Comparison of ENCODE assay signal across 1 cellular context in the genomic region with DNA sequence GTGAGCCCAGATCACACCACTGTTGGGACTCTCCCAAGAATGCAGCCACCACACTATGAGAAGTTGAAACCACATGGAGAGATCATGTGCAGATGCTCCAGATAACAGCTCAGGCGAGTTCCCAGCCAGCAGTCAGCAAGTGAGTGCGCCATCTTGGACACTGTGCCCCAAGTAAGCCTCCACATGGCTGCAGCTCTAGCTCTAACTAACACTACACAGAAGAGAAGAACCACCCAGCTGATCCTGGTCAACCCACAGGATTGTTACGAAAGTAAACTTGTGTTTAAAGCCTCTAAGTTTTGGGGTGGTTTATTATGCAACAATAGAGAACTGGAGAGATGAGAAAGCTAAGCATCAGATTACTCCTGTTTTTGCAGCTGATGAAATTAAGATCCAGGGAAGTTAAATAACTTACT.
TF ChIP-seq lines count a peak whose summit lies in the region.

No MANE protein-coding gene starts in this region.

TF ChIP-seq in IMR-90, 13 proteins besides CTCF, POLR2A, EP300 and RAD21:
- TF ChIP-seq FOS (IDR thresholded peaks at IDR 0.05; ENCODE audit: low read depth, low read length) = no peak
- TF ChIP-seq CEBPB (IDR thresholded peaks at IDR 0.05; ENCODE audit: low read depth, low read length) = 0 out of 2 replicates have a peak, but pooled peaks have one; percentile 24
